13 cellular contexts compared by ENCODE assay signal in genomic region chr6:90401933-90402830, GRCh38.
DNase-seq lines count a peak whose midpoint lies in the region; ATAC-seq and TF ChIP-seq lines count a peak whose summit lies in the region.
"Had no signal": no experiment of that assay in that cellular context is flagged by ENCODE, and none has a peak within 500 bp of the region (broad histone marks: within the 10 kb centered on the region; RNA-seq: fewer than 3 reads in every experiment).

No MANE protein-coding gene starts in this region.

- peaks cover 85% of the 10 kb centered on the region for H3K4me1 Mint-ChIP-seq in activated T-helper 2 cell treated with anti-CD3 and anti-CD28 coated beads, Interferon-gamma antibody, Interleukin-2, Interleukin-4, amounts not matched to agents 10 μg/mL and 5 μg/mL and 100 μg/mL, durations not matched to agents 14 hours and 24 hours and 36 hours (ENCODE audit: low read depth)
- peaks cover 34 to 78% (median 49%) of the 10 kb centered on the region in 7 donors for H3K4me1 Mint-ChIP-seq in naive thymus-derived CD4-positive, alpha-beta T cell

- H3K27ac ChIP-seq in OCI-LY7 (ENCODE audit: low read depth, low read length, poor library complexity, severe bottlenecking), result no peak overlapping the region
- H3K27ac ChIP-seq in naive thymus-derived CD4-positive, alpha-beta T cell (ENCODE audit: low read depth, low read length), result no peak overlapping the region

- H4K20me1 ChIP-seq in OCI-LY7 (ENCODE audit: insufficient read depth, low read length), result no peaks in the 10 kb centered on the region

- no peaks in the 10 kb centered on the region for H3K9me2 ChIP-seq in OCI-LY7 (ENCODE audit: insufficient read depth, low read length)

- CTCF ChIA-PET in OCI-LY7 (lab: Charles Lee; ENCODE audit: unreplicated experiment), result interaction anchor here (1.1 to 2.1 kb wide), 2 partner anchors 9 to 10 kb away, joined by 5 to 6 read pairs; no protein-coding TSS in a partner anchor
- CTCF ChIA-PET in naive thymus-derived CD4-positive, alpha-beta T cell (lab: Charles Lee), result interaction anchor here (0.9 to 1.9 kb wide), 3 partner anchors 73 to 457 kb away, joined by 3 to 6 read pairs (median 3); no protein-coding TSS in a partner anchor

- peak overlapping the region; percentile 27; the same call in 1 of the 2 replicates for H3K4me2 ChIP-seq in OCI-LY7 (ENCODE audit: low read length)

- no peak for TF ChIP-seq CTCF in GM12865 (IDR thresholded peaks at IDR 0.05; ENCODE audit: insufficient read depth, low read depth, low read length, missing control alignments)
- no peak for TF ChIP-seq CTCF in OCI-LY7 (conservative IDR thresholded peaks at IDR 0.05; ENCODE audit: low read length)

- peak; percentile 38 for DNase-seq in GM12865 (ENCODE audit: low read depth)
- peak; percentile 27 for DNase-seq in OCI-LY7 (ENCODE audit: low spot score)
- DNase-seq in activated T-helper 2 cell treated with anti-CD3 and anti-CD28 coated beads, Interferon-gamma antibody, Interleukin-2, Interleukin-4, amounts not matched to agents 10 μg/mL and 5 μg/mL and 100 μg/mL, durations not matched to agents 14 hours and 24 hours and 36 hours (ENCODE audit: low spot score), result peak; percentile 41
- peak in 4 of 9 donors; percentile 13 to 46 (median 26) for DNase-seq in naive thymus-derived CD4-positive, alpha-beta T cell
- no peak for DNase-seq in SIG-M5 (lab: John Stamatoyannopoulos, UW)
- DNase-seq: COR-L47, KBM-7, mesenchymal stem cell, NCI-H187 treated with DMSO at 0.1 percent for 48 hours, substantia nigra had no signal

- H3K27ac Mint-ChIP-seq in activated T-helper 2 cell treated with anti-CD3 and anti-CD28 coated beads, Interferon-gamma antibody, Interleukin-2, Interleukin-4, amounts not matched to agents 10 μg/mL and 5 μg/mL and 100 μg/mL, durations not matched to agents 14 hours and 24 hours and 36 hours, result peak overlapping the region; percentile 88
- peak overlapping the region; percentile 6 to 91 (median 77) for H3K27ac Mint-ChIP-seq in naive thymus-derived CD4-positive, alpha-beta T cell

- H3K36me3 ChIP-seq in OCI-LY7 (ENCODE audit: insufficient read depth, low read length), result no peaks in the 10 kb centered on the region
- no peaks in the 10 kb centered on the region for H3K36me3 ChIP-seq in naive thymus-derived CD4-positive, alpha-beta T cell (ENCODE audit: control insufficient read depth in 2 of 3, insufficient read depth in 3 of 3, low read length in 3 of 3)

- H3K36me3 Mint-ChIP-seq in activated T-helper 2 cell treated with anti-CD3 and anti-CD28 coated beads, Interferon-gamma antibody, Interleukin-2, Interleukin-4, amounts not matched to agents 10 μg/mL and 5 μg/mL and 100 μg/mL, durations not matched to agents 14 hours and 24 hours and 36 hours (ENCODE audit: low read depth), result peaks cover 7% of the 10 kb centered on the region
- peaks cover 0 to under 1% (median 0%) of the 10 kb centered on the region in 5 donors for H3K36me3 Mint-ChIP-seq in naive thymus-derived CD4-positive, alpha-beta T cell

- H2AFZ ChIP-seq in OCI-LY7 (ENCODE audit: low read length), result no peak overlapping the region

- no TSS peak for BruUV-seq in OCI-LY7 (replicated peaks; lab: Mats Ljungman, UMichigan)

- H3K4me1 ChIP-seq in OCI-LY7 (ENCODE audit: insufficient read depth, low read length, poor library complexity, severe bottlenecking), result peaks cover 25% of the 10 kb centered on the region
- H3K4me1 ChIP-seq in naive thymus-derived CD4-positive, alpha-beta T cell (ENCODE audit: control insufficient read depth in 2 of 2, insufficient read depth in 2 of 2, low read length in 2 of 2), result peaks cover 32 to 69% of the 10 kb centered on the region in 2 donors

- H3K79me2 ChIP-seq in OCI-LY7 (ENCODE audit: insufficient read depth, low read depth, low read length), result no peaks in the 10 kb centered on the region

- H3K27me3 ChIP-seq in naive thymus-derived CD4-positive, alpha-beta T cell (ENCODE audit: control insufficient read depth in 2 of 2, insufficient read depth in 2 of 2, low read length in 2 of 2), result no peaks in the 10 kb centered on the region

- peak; percentile 34 for ATAC-seq in naive thymus-derived CD4-positive, alpha-beta T cell
- no peak for ATAC-seq in HG03025 (IDR thresholded peaks at IDR 0.05; ENCODE audit: low FRiP score, unreplicated experiment)
- no peak for ATAC-seq in GM21825 (IDR thresholded peaks at IDR 0.05; ENCODE audit: unreplicated experiment)
- no peak for ATAC-seq in GM18498 (IDR thresholded peaks at IDR 0.05; ENCODE audit: unreplicated experiment)

- no peaks in the 10 kb centered on the region for H3K9me3 Mint-ChIP-seq in activated T-helper 2 cell treated with anti-CD3 and anti-CD28 coated beads, Interferon-gamma antibody, Interleukin-2, Interleukin-4, amounts not matched to agents 10 μg/mL and 5 μg/mL and 100 μg/mL, durations not matched to agents 14 hours and 24 hours and 36 hours
- H3K9me3 Mint-ChIP-seq in naive thymus-derived CD4-positive, alpha-beta T cell, result peaks cover 0 to 2% (median 0%) of the 10 kb centered on the region in 11 donors

- POLR2A ChIA-PET in OCI-LY7 (lab: Charles Lee), result interaction anchor here (0.7 to 1.6 kb wide), 5 partner anchors 9 to 267 kb away, joined by 3 to 4 read pairs (median 3); no protein-coding TSS in a partner anchor
- POLR2A ChIA-PET in naive thymus-derived CD4-positive, alpha-beta T cell (lab: Charles Lee), result interaction anchor here (0.6 to 2.8 kb wide), 9 partner anchors 9 to 449 kb away, joined by 3 to 8 read pairs (median 3); no protein-coding TSS in a partner anchor

- H3K4me3 Mint-ChIP-seq in activated T-helper 2 cell treated with anti-CD3 and anti-CD28 coated beads, Interferon-gamma antibody, Interleukin-2, Interleukin-4, amounts not matched to agents 10 μg/mL and 5 μg/mL and 100 μg/mL, durations not matched to agents 14 hours and 24 hours and 36 hours (ENCODE audit: low read depth), result peak overlapping the region; percentile 15
- peak overlapping the region in 9 of 10 donors; percentile 3 to 79 (median 42) for H3K4me3 Mint-ChIP-seq in naive thymus-derived CD4-positive, alpha-beta T cell

- no peaks in the 10 kb centered on the region for H3K9me3 ChIP-seq in OCI-LY7 (ENCODE audit: low read length)
- H3K9me3 ChIP-seq in naive thymus-derived CD4-positive, alpha-beta T cell (ENCODE audit: control insufficient read depth in 2 of 3, low read length in 3 of 3), result no peaks in the 10 kb centered on the region

- no peak overlapping the region for H3K4me3 ChIP-seq in GM12865 (ENCODE audit: low read depth, low read length)
- no peak overlapping the region for H3K4me3 ChIP-seq in OCI-LY7 (ENCODE audit: low read depth, low read length, poor library complexity, severe bottlenecking)
- H3K4me3 ChIP-seq in naive thymus-derived CD4-positive, alpha-beta T cell (ENCODE audit: low read length), result peak overlapping the region; percentile 14

- H3K27me3 Mint-ChIP-seq in activated T-helper 2 cell treated with anti-CD3 and anti-CD28 coated beads, Interferon-gamma antibody, Interleukin-2, Interleukin-4, amounts not matched to agents 10 μg/mL and 5 μg/mL and 100 μg/mL, durations not matched to agents 14 hours and 24 hours and 36 hours (ENCODE audit: low read depth), result no peaks in the 10 kb centered on the region
- no peaks in the 10 kb centered on the region for H3K27me3 Mint-ChIP-seq in naive thymus-derived CD4-positive, alpha-beta T cell

- intact Hi-C loops in OCI-LY7 (cut with micrococcal nuclease; ENCODE audit: unreplicated experiment), result no loop called here
- intact Hi-C loops in activated T-helper 2 cell treated with anti-CD3 and anti-CD28 coated beads, Interferon-gamma antibody, Interleukin-2, Interleukin-4, amounts not matched to agents 10 μg/mL and 5 μg/mL and 100 μg/mL, durations not matched to agents 14 hours and 24 hours and 36 hours (cut with micrococcal nuclease), result loop anchor here (1.0 kb wide), 3 partner anchors 23 to 71 kb away; no protein-coding TSS in a partner anchor
- intact Hi-C loops in naive thymus-derived CD4-positive, alpha-beta T cell (cut with micrococcal nuclease), result no loop called here
